Comparison of ENCODE assay signal across 33 cellular contexts in the genomic region with DNA sequence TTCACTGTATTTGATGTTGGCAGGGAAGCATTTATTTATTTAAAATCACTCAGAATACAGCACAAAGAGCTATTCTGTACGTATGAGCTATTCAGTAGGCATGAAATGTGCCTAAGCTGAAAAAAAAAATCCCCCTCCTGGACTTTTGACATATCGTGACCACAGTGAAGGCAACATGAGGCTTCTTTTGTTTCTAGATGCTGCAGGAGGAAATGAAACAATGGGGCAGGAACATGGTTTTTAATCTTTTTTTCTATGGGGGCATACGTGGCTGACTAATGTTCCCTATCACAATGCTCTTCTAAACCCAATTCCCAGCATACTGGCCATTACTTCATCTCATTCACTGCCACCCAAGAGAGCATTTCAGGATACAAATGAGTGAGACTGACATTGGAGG.
A peak's percentile ranks its signal among the peaks of the same experiment; 100 is the strongest.
DNase-seq lines count a peak whose midpoint lies in the region; TF ChIP-seq lines count a peak whose summit lies in the region.
"Had no signal": no experiment of that assay in that cellular context is flagged by ENCODE, and none has a peak within 500 bp of the region (broad histone marks: within the 10 kb centered on the region; RNA-seq: fewer than 3 reads in every experiment).

No MANE protein-coding gene starts in this region.

- H3K4me1 ChIP-seq in MM.1S (ENCODE audit: low read length) (0 out of 2 replicates have a peak, but pooled peaks cover 5% of the 10 kb centered on the region), mesendoderm (ENCODE audit: control insufficient read depth, low read depth, low read length) (no peaks in the 10 kb centered on the region), esophagus squamous epithelium (no peaks in the 10 kb centered on the region)
- H3K4me1 ChIP-seq: A549, heart right ventricle, sigmoid colon, tibial artery had no signal

- no peak overlapping the region for H3K4ac ChIP-seq in mesendoderm (ENCODE audit: low read depth, low read length)

- no peak overlapping the region for H2BK5ac ChIP-seq in mesendoderm (ENCODE audit: low read length)

- TF ChIP-seq CTCF in MM.1S (IDR thresholded peaks at IDR 0.05; ENCODE audit: low read length) (no peak), kidney epithelial cell (IDR thresholded peaks at IDR 0.05; ENCODE audit: insufficient read depth, low read length, poor library complexity, severe bottlenecking) (no peak), esophagus squamous epithelium (IDR thresholded peaks at IDR 0.05) (no peak)

- no peak overlapping the region for H3K56ac ChIP-seq in mesendoderm (ENCODE audit: low read length)

- DNase-seq in Caki2 (ENCODE audit: low read depth) (peak; percentile 16), MM.1S (peak; percentile 75), astrocyte of the hippocampus (ENCODE audit: low read depth, low spot score) (peak; percentile 65), kidney epithelial cell (ENCODE audit: low read depth) (peak; percentile 25), mesendoderm (no peak), esophagus squamous epithelium (lab: John Stamatoyannopoulos, UW) (no peak), HUDEP-2 (lab: John Stamatoyannopoulos, UW; ENCODE audit: unreplicated experiment in 76 of 76) (no peak)
- no peak for DNase-seq in activated naive CD4-positive, alpha-beta T cell treated with Interleukin-2 at 50 U/mL for 16 hours
- DNase-seq: activated CD4-positive, alpha-beta T cell treated with anti-CD3 and anti-CD28 coated beads for 36 hours; amygdala; DMS79 treated with DMSO at 0.1 percent for 48 hours; effector memory CD8-positive, alpha-beta T cell; erythroblast; foreskin fibroblast; GF-D8; heart right ventricle; IMR-90; midbrain; naive B cell; NCI-H1105 treated with DMSO at 0.1 percent for 48 hours; NCI-H1930; NCI-H524 treated with DMSO at 0.1 percent for 48 hours; NK-92 treated with Interleukin-12 subunit alpha and Interleukin-12 subunit beta, amount 100 ng/mL, for 24 hours; SHP77; sigmoid colon; stimulated activated CD4-positive, alpha-beta T cell treated with anti-CD3 and anti-CD28 coated beads, Interleukin-12 subunit alpha, Interleukin-12 subunit beta, amount 100 ng/mL, for 4 hours; stimulated activated CD4-positive, alpha-beta T cell treated with anti-CD3 and anti-CD28 coated beads, Interleukin-2, amount 100 ng/mL, for 48 hours; SW 1271; tibial artery had no signal

- intact Hi-C loops in esophagus squamous epithelium (cut with DNase I) = no loop called here

- H3K27me3 ChIP-seq in MM.1S (replicated peaks; ENCODE audit: insufficient read depth, low read length) = no peaks in the 10 kb centered on the region
- no peaks in the 10 kb centered on the region for H3K27me3 ChIP-seq in kidney epithelial cell (ENCODE audit: control insufficient read depth, insufficient read depth, low read length)
- H3K27me3 ChIP-seq in mesendoderm (ENCODE audit: insufficient read depth, low read length, poor library complexity) = no peaks in the 10 kb centered on the region
- no peaks in the 10 kb centered on the region for H3K27me3 ChIP-seq in esophagus squamous epithelium
- H3K27me3 ChIP-seq: heart right ventricle, neutrophil, sigmoid colon, tibial artery had no signal

- no peak for TF ChIP-seq POLR2A in esophagus squamous epithelium (IDR thresholded peaks at IDR 0.05)

- no peak overlapping the region for H2BK120ac ChIP-seq in mesendoderm (ENCODE audit: low read depth, low read length)

- H3K9me3 ChIP-seq in MM.1S (replicated peaks; ENCODE audit: insufficient read depth, low read length) = no peaks in the 10 kb centered on the region
- peaks cover 0 to 5% (median 0%) of the 10 kb centered on the region in 3 donors for H3K9me3 ChIP-seq in esophagus squamous epithelium
- H3K9me3 ChIP-seq: neutrophil, sigmoid colon had no signal

- H4K20me1 ChIP-seq in MM.1S (ENCODE audit: insufficient read depth, low read length) = no peaks in the 10 kb centered on the region

- no peak overlapping the region for H4K5ac ChIP-seq in mesendoderm (ENCODE audit: low read length)

- H3F3A ChIP-seq in MM.1S (ENCODE audit: insufficient read depth, low read length) = no peaks in the 10 kb centered on the region

- no peaks in the 10 kb centered on the region for H3K79me1 ChIP-seq in mesendoderm (ENCODE audit: low read length)

- 0 out of 2 replicates have a peak overlapping the region, but pooled peaks have one; percentile 1 for H3K4me2 ChIP-seq in MM.1S (ENCODE audit: low read depth, low read length)
- H3K4me2 ChIP-seq in mesendoderm (ENCODE audit: low read length) = no peak overlapping the region
- H3K4me2 ChIP-seq: A549 had no signal

- no peak overlapping the region for H2AK5ac ChIP-seq in mesendoderm (ENCODE audit: low read length)

- H2AFZ ChIP-seq in MM.1S (ENCODE audit: low read length) = no peak overlapping the region

- no peak overlapping the region for H3K27ac ChIP-seq in MM.1S (ENCODE audit: low read length)
- no peak overlapping the region for H3K27ac ChIP-seq in mesendoderm (ENCODE audit: low read depth, low read length)
- H3K27ac ChIP-seq in esophagus squamous epithelium = no peak overlapping the region
- H3K27ac ChIP-seq: A549, coronary artery, heart right ventricle, neutrophil, sigmoid colon, tibial artery, VCaP had no signal

- H4K8ac ChIP-seq in mesendoderm (ENCODE audit: low read depth, low read length) = no peak overlapping the region

- H3K9me2 ChIP-seq in MM.1S (replicated peaks; ENCODE audit: insufficient read depth, low read length) = no peaks in the 10 kb centered on the region

- H3K23ac ChIP-seq in mesendoderm (ENCODE audit: low read length) = no peak overlapping the region

- H3K4me3 ChIP-seq in MM.1S (ENCODE audit: low read length) = no peak overlapping the region
- no peak overlapping the region for H3K4me3 ChIP-seq in kidney epithelial cell (ENCODE audit: low read depth, low read length)
- H3K4me3 ChIP-seq in mesendoderm (ENCODE audit: low read length) = no peak overlapping the region
- no peak overlapping the region for H3K4me3 ChIP-seq in esophagus squamous epithelium
- H3K4me3 ChIP-seq: A549, coronary artery, heart right ventricle, sigmoid colon, tibial artery had no signal

- H3K9ac ChIP-seq in MM.1S (ENCODE audit: low read length) (no peak overlapping the region), mesendoderm (ENCODE audit: low read length) (no peak overlapping the region)

- H2BK15ac ChIP-seq in mesendoderm (replicated peaks; ENCODE audit: low read depth) = no peak overlapping the region

- no peak overlapping the region for H3K18ac ChIP-seq in mesendoderm (ENCODE audit: low read length)

- in situ Hi-C loops in Caki2 (cut with HindIII; ENCODE audit: low pct_unique_long_range_greater_than_20kb, low sequenced_read_pairs) = no loop called here

- no peaks in the 10 kb centered on the region for H3K79me2 ChIP-seq in MM.1S (ENCODE audit: low read length)
- no peaks in the 10 kb centered on the region for H3K79me2 ChIP-seq in mesendoderm (ENCODE audit: control insufficient read depth, insufficient read depth, low read length)

- no CpG with 5 or more reads among the region's 3 CpGs for WGBS in mesendoderm (ENCODE audit: extremely low coverage, insufficient coverage, low lambda C conversion rate)
- 44 to 60% methylated on average over 3 of the region's 3 CpGs for WGBS in esophagus squamous epithelium, 2 donors

- H3K36me3 ChIP-seq in MM.1S (replicated peaks; ENCODE audit: insufficient read depth, low read length) (no peaks in the 10 kb centered on the region), kidney epithelial cell (ENCODE audit: control insufficient read depth, insufficient read depth, low read length) (no peaks in the 10 kb centered on the region), mesendoderm (ENCODE audit: control insufficient read depth, insufficient read depth, low read length) (no peaks in the 10 kb centered on the region), esophagus squamous epithelium (no peaks in the 10 kb centered on the region)
- H3K36me3 ChIP-seq: heart right ventricle, neutrophil, sigmoid colon, tibial artery had no signal

Comparison
In these comparisons a context has a peak if more than half of its experiments do, and no peak if none do; other contexts are left out.
1. DNase-seq: peak in Caki2 (single experiment), MM.1S (single experiment), astrocyte of the hippocampus (single experiment) and kidney epithelial cell (single experiment); none in mesendoderm (single experiment), esophagus squamous epithelium (single experiment), activated naive CD4-positive, alpha-beta T cell treated with Interleukin-2 at 50 U/mL for 16 hours (single experiment) and HUDEP-2 (0 of 76).